In genomic region chr22:48039326-48039725, GRCh38 we compare ENCODE assay signal across 5 cellular contexts.
"Had no signal": no experiment of that assay in that cellular context is flagged by ENCODE, and none has a peak within 500 bp of the region (broad histone marks: within the 10 kb centered on the region; RNA-seq: fewer than 3 reads in every experiment).

No MANE protein-coding gene starts in this region.

- H3K4me3 ChIP-seq: GM23338, K562 had no signal

- H3K4me3 Mint-ChIP-seq: GM23338, H9 had no signal

- H3K27ac Mint-ChIP-seq: GM23338, H9 had no signal

- H2AFZ ChIP-seq: GM23338 had no signal

- DNase-seq: H9, HCEC 1CT, IMR-90 had no signal

- H3K4me2 ChIP-seq: GM23338 had no signal

- H3K9me3 Mint-ChIP-seq: GM23338, H9 had no signal
